Comparison of ENCODE assay signal across 8 cellular contexts in the genomic region with DNA sequence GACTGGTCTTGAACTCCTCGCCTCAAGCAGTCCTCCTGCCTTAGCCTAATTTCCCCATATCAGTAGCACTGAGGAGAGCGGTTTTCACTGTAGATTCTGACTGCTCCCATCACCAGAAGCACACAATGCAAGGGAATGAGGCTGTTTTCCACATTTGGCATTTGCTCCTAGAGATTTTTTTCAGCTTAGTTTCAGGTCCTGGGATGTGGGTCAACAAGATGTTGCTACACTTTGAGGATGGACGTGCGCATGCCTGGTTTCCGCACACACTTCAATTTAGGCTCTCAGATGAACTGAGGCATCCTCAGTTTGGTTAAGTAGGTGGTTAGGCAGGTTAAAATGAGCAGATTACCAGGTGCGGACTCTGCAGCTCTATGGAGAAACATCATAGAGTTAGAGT.
"Had no signal": no experiment of that assay in that cellular context is flagged by ENCODE, and none has a peak within 500 bp of the region (broad histone marks: within the 10 kb centered on the region; RNA-seq: fewer than 3 reads in every experiment).

No MANE protein-coding gene starts in this region.

- ATAC-seq: GM12878 had no signal

- H3K4me3 ChIP-seq: GM12878 had no signal

- DNase-seq: GDM1, GF-D8 had no signal

- FAIRE-seq: G401.6, GM12878, GM12891, GM12892, GM18507, GM19239 had no signal
